24 cellular contexts compared by ENCODE assay signal in genomic region chr6:119526609-119527605, GRCh38.
DNase-seq lines count a peak whose midpoint lies in the region; TF ChIP-seq lines count a peak whose summit lies in the region.
"Had no signal": no experiment of that assay in that cellular context is flagged by ENCODE, and none has a peak within 500 bp of the region (broad histone marks: within the 10 kb centered on the region; RNA-seq: fewer than 3 reads in every experiment).

No MANE protein-coding gene starts in this region.

- H3K36me3 ChIP-seq in mammary epithelial cell (ENCODE audit: insufficient read depth, low read length) = no peaks in the 10 kb centered on the region
- H3K36me3 ChIP-seq in SK-N-MC (ENCODE audit: insufficient read depth, low read length) = no peaks in the 10 kb centered on the region
- H3K36me3 ChIP-seq: adrenal gland, breast epithelium, colonic mucosa, SJCRH30 had no signal

- no peak overlapping the region for H3K27ac Mint-ChIP-seq in MCF 10A (ENCODE audit: low read depth, unreplicated experiment)
- H3K27ac Mint-ChIP-seq in endothelial cell (ENCODE audit: unreplicated experiment) = no peak overlapping the region
- H3K27ac Mint-ChIP-seq: CD8-positive, alpha-beta memory T cell; memory B cell; T-helper 17 cell had no signal

- intact Hi-C loops in MCF 10A (cut with micrococcal nuclease) = no loop called here
- intact Hi-C loops in mammary epithelial cell (cut with micrococcal nuclease) = no loop called here

- H3K4me1 ChIP-seq in mammary epithelial cell (ENCODE audit: insufficient read depth, low read length) = no peaks in the 10 kb centered on the region
- H3K4me1 ChIP-seq: adrenal gland, breast epithelium, colonic mucosa, SJCRH30 had no signal

- no peaks in the 10 kb centered on the region for H4K20me1 ChIP-seq in mammary epithelial cell (ENCODE audit: insufficient read depth, low read length)

- H3K4me1 Mint-ChIP-seq in MCF 10A (ENCODE audit: insufficient read depth, unreplicated experiment) (no peaks in the 10 kb centered on the region), endothelial cell (ENCODE audit: unreplicated experiment) (peaks cover 2% of the 10 kb centered on the region)
- H3K4me1 Mint-ChIP-seq: CD8-positive, alpha-beta memory T cell; memory B cell had no signal

- WGBS in mammary epithelial cell (ENCODE audit: low coverage, missing lambda C conversion rate) = 73% methylated on average over 9 of the region's 9 CpGs

- POLR2A ChIA-PET in MCF 10A (lab: Yijun Ruan, JAX) = no interaction called here

- dilution Hi-C loops in mammary epithelial cell (cut with HindIII; ENCODE audit: low sequenced_read_pairs) = no loop called here

- TF ChIP-seq CTCF in MCF 10A (IDR thresholded peaks at IDR 0.05; ENCODE audit: unreplicated experiment) = no peak
- no peak for TF ChIP-seq CTCF in mammary epithelial cell (conservative IDR thresholded peaks at IDR 0.05 in 1 of 2, IDR thresholded peaks at IDR 0.05 in 1 of 2; ENCODE audit: extremely low read depth in 1 of 2, insufficient read depth in 1 of 2, low read depth in 1 of 2, low read length in 2 of 2)
- TF ChIP-seq CTCF in endothelial cell (IDR thresholded peaks at IDR 0.05; ENCODE audit: unreplicated experiment) = no peak

- H3K79me2 ChIP-seq in mammary epithelial cell (ENCODE audit: insufficient read depth, low read length) = no peaks in the 10 kb centered on the region

- CTCF ChIA-PET in MCF 10A (lab: Yijun Ruan, JAX) (interaction anchor here (0.6 to 1.1 kb wide), 2 partner anchors 13 to 1948 kb away, joined by 5 to 6 read pairs; no protein-coding TSS in a partner anchor), mammary epithelial cell (lab: Charles Lee; ENCODE audit: low non-redundant PET) (no interaction called here)

- no peak overlapping the region for H2AFZ ChIP-seq in mammary epithelial cell (ENCODE audit: low read depth, low read length)

- H3K4me3 ChIP-seq in mammary epithelial cell (replicated peaks in 1 of 3; ENCODE audit: insufficient read depth in 1 of 3, low read depth in 2 of 3, low read length in 3 of 3) (no peak overlapping the region), SK-N-MC (peak overlapping the region; percentile 22)
- H3K4me3 ChIP-seq: adrenal gland, breast epithelium, colonic mucosa, SJCRH30, smooth muscle cell had no signal

- H3K27me3 ChIP-seq in mammary epithelial cell (ENCODE audit: insufficient read depth, low read length) = no peaks in the 10 kb centered on the region
- H3K27me3 ChIP-seq: adrenal gland, breast epithelium, colonic mucosa, SJCRH30 had no signal

- in situ Hi-C loops in mammary epithelial cell (cut with MboI; ENCODE audit: low sequenced_read_pairs in 2 of 2) = no loop called here

- no peaks in the 10 kb centered on the region for H3K9me3 Mint-ChIP-seq in MCF 10A (ENCODE audit: unreplicated experiment)
- no peaks in the 10 kb centered on the region for H3K9me3 Mint-ChIP-seq in endothelial cell (ENCODE audit: unreplicated experiment)
- H3K9me3 Mint-ChIP-seq: activated T-cell treated with anti-CD3 and anti-CD28 coated beads, Interleukin-2, amount 50 U/mL, for 4 hours; CD8-positive, alpha-beta memory T cell; memory B cell had no signal

- BruUV-seq in MCF 10A (replicated peaks; lab: Mats Ljungman, UMichigan) = no TSS peak
- no TSS peak for BruUV-seq in mammary epithelial cell (replicated peaks; lab: Mats Ljungman, UMichigan)

- H3K9me3 ChIP-seq in mammary epithelial cell (replicated peaks; ENCODE audit: insufficient read depth, low read length) (no peaks in the 10 kb centered on the region), SK-N-MC (ENCODE audit: low read depth, low read length) (no peaks in the 10 kb centered on the region)
- H3K9me3 ChIP-seq: adrenal gland, breast epithelium, colonic mucosa, SJCRH30 had no signal

- H3K36me3 Mint-ChIP-seq in MCF 10A (ENCODE audit: insufficient read depth, unreplicated experiment) = no peaks in the 10 kb centered on the region
- no peaks in the 10 kb centered on the region for H3K36me3 Mint-ChIP-seq in endothelial cell (ENCODE audit: low read depth, unreplicated experiment)
- H3K36me3 Mint-ChIP-seq: CD8-positive, alpha-beta memory T cell; memory B cell had no signal

- H3K27me3 Mint-ChIP-seq in MCF 10A (ENCODE audit: insufficient read depth, unreplicated experiment) (no peaks in the 10 kb centered on the region), endothelial cell (ENCODE audit: unreplicated experiment) (peaks cover 2% of the 10 kb centered on the region)
- H3K27me3 Mint-ChIP-seq: memory B cell had no signal

- H3K4me3 Mint-ChIP-seq in MCF 10A (ENCODE audit: unreplicated experiment) (no peak overlapping the region), endothelial cell (ENCODE audit: unreplicated experiment) (no peak overlapping the region)
- H3K4me3 Mint-ChIP-seq: activated T-cell treated with anti-CD3 and anti-CD28 coated beads, Interleukin-2, amount 50 U/mL, for 4 hours; CD8-positive, alpha-beta memory T cell; memory B cell; T-helper 17 cell had no signal

- no peak overlapping the region for H3K4me2 ChIP-seq in mammary epithelial cell (ENCODE audit: insufficient read depth, low read depth, low read length)
- H3K4me2 ChIP-seq: smooth muscle cell had no signal

- no peak overlapping the region for H3K27ac ChIP-seq in mammary epithelial cell (ENCODE audit: insufficient read depth, low read depth, low read length)
- H3K27ac ChIP-seq in SK-N-MC = peak overlapping the region; percentile 23
- H3K27ac ChIP-seq: adrenal gland, breast epithelium, colonic mucosa, SJCRH30 had no signal

- DNase-seq in MCF 10A (ENCODE audit: unreplicated experiment) (peak; percentile 3), mammary epithelial cell (no peak), SK-N-MC (ENCODE audit: low read depth, low spot score) (peak; percentile 58), fibroblast of peridontal ligament (ENCODE audit: extremely low read depth) (peak; percentile 9), stromal cell of bone marrow (ENCODE audit: low read depth) (peak; percentile 4), endothelial cell (ENCODE audit: low spot score) (no peak), ecto neural progenitor cell (ENCODE audit: low spot score) (no peak), SIG-M5 treated with dmso at 0.1 percent for 504 hours (lab: John Stamatoyannopoulos, UW; ENCODE audit: unreplicated experiment) (no peak)
- DNase-seq: activated CD4-positive, alpha-beta T cell treated with anti-CD3 and anti-CD28 coated beads for 4 hours; activated T-cell treated with anti-CD3 and anti-CD28 coated beads, Interleukin-2, amount 50 U/mL, for 4 hours; adrenal gland; CD8-positive, alpha-beta memory T cell; colonic mucosa; Karpas-422; MV-4-11; NCI-H1694; NCI-H526 treated with DMSO at 0.1 percent for 48 hours; nucleus accumbens; SJCRH30; stimulated activated CD4-positive, alpha-beta T cell treated with anti-CD3 and anti-CD28 coated beads, Interleukin-2, amount 100 ng/mL, for 24 hours; T-helper 17 cell had no signal

- H3K9ac ChIP-seq in mammary epithelial cell (ENCODE audit: insufficient read depth, low read length) (no peak overlapping the region), SK-N-MC (ENCODE audit: insufficient read length) (no peak overlapping the region)

Comparison
In these comparisons a context has a peak if more than half of its experiments do, and no peak if none do; other contexts are left out.
1. DNase-seq: peak in MCF 10A (single experiment), SK-N-MC (single experiment), fibroblast of peridontal ligament (single experiment) and stromal cell of bone marrow (single experiment); none in mammary epithelial cell (single experiment), endothelial cell (single experiment), ecto neural progenitor cell (single experiment) and SIG-M5 treated with dmso at 0.1 percent for 504 hours (single experiment).